ENCODE assay signal across 10 cellular contexts in genomic region chr2:224408676-224409075, GRCh38. TPM values are rescaled to one million over a fixed set of nuclear protein-coding genes. Genes with fewer than 3 reads are reported as not detected.
"Had no signal": no experiment of that assay in that cellular context is flagged by ENCODE, and none has a peak within 500 bp of the region (broad histone marks: within the 10 kb centered on the region; RNA-seq: fewer than 3 reads in every experiment).

No MANE protein-coding gene starts in this region.

- H3K9ac ChIP-seq: GM23248 had no signal

- H3K4me3 ChIP-seq: GM23248, GM23338, HAP-1 had no signal

- FAIRE-seq: H1, H54 had no signal

- H3K4me2 ChIP-seq: GM23338 had no signal

- H3K4me1 ChIP-seq: HAP-1 had no signal

- DNase-seq: GM23248, GOT3, H7, H9, HCEC 1CT, HFFc6 had no signal

- H3K9me3 ChIP-seq: HAP-1 had no signal

- H2AFZ ChIP-seq: GM23248, GM23338 had no signal

- H3K36me3 ChIP-seq: HAP-1 had no signal

- H3K27ac ChIP-seq: GM23248 had no signal

RNA-seq across cellular contexts. Expression of gene FAM124B, which starts 6.8 kb away (rescaled TPM):
- total RNA-seq: GM23248 had no signal
- polyA plus RNA-seq: GM23248 had no signal
